5 cellular contexts compared by ENCODE assay signal in genomic region chr12:91052021-91052420, GRCh38.
"Had no signal": no experiment of that assay in that cellular context is flagged by ENCODE, and none has a peak within 500 bp of the region (broad histone marks: within the 10 kb centered on the region; RNA-seq: fewer than 3 reads in every experiment).

No MANE protein-coding gene starts in this region.

- H3K36me3 Mint-ChIP-seq: IgD-negative memory B cell had no signal

- H3K4me2 ChIP-seq: GM23338 had no signal

- H3K4me3 Mint-ChIP-seq: GM23338, H9, IgD-negative memory B cell had no signal

- H3K27ac Mint-ChIP-seq: GM23338, H9, IgD-negative memory B cell had no signal

- DNase-seq: H9, HCEC 1CT, KBM-7 had no signal

- H3K4me3 ChIP-seq: GM23338 had no signal

- H3K27me3 Mint-ChIP-seq: IgD-negative memory B cell had no signal

- H3K4me1 Mint-ChIP-seq: GM23338, H9, IgD-negative memory B cell had no signal

- H3K9me3 Mint-ChIP-seq: GM23338, H9, IgD-negative memory B cell had no signal

- H2AFZ ChIP-seq: GM23338 had no signal
